In genomic region chr5:6873359-6873758, GRCh38 we compare ENCODE assay signal across 17 cellular contexts.
"Had no signal": no experiment of that assay in that cellular context is flagged by ENCODE, and none has a peak within 500 bp of the region (broad histone marks: within the 10 kb centered on the region; RNA-seq: fewer than 3 reads in every experiment).

No MANE protein-coding gene starts in this region.

- H3K4me1 Mint-ChIP-seq: endodermal cell; naive thymus-derived CD8-positive, alpha-beta T cell; neural crest cell had no signal

- ATAC-seq: naive thymus-derived CD8-positive, alpha-beta T cell; stimulated activated naive CD8-positive, alpha-beta T cell treated with anti-CD3 and anti-CD28 coated beads, Interleukin-15, Interleukin-2, amounts not matched to agents 100 U/mL and 50 U/mL, for 24 hours had no signal

- DNase-seq: cerebellar nuclear complex; dermis blood vessel endothelial cell; endodermal cell; erythroblast; foreskin melanocyte; head of caudate nucleus; hippocampal formation; kidney glomerular epithelial cell; mammary epithelial cell; naive thymus-derived CD8-positive, alpha-beta T cell; posterior cingulate gyrus; stimulated activated CD4-positive, alpha-beta T cell treated with anti-CD3 and anti-CD28 coated beads, Interleukin-2, amount 100 ng/mL, for 48 hours; stimulated activated naive CD8-positive, alpha-beta T cell treated with anti-CD3 and anti-CD28 coated beads, Interleukin-15, Interleukin-2, amounts not matched to agents 100 U/mL and 50 U/mL, for 24 hours; transverse colon had no signal

- H3K9me3 ChIP-seq: right atrium auricular region, transverse colon had no signal

- H3K27ac ChIP-seq: right atrium auricular region, transverse colon had no signal

- H3K27me3 ChIP-seq: right atrium auricular region, transverse colon had no signal

- H3K4me1 ChIP-seq: right atrium auricular region, transverse colon had no signal

- H3K4me3 Mint-ChIP-seq: endodermal cell; naive thymus-derived CD8-positive, alpha-beta T cell; neural crest cell had no signal

- H3K36me3 Mint-ChIP-seq: naive thymus-derived CD8-positive, alpha-beta T cell had no signal

- H3K9me3 Mint-ChIP-seq: endodermal cell; naive thymus-derived CD8-positive, alpha-beta T cell; neural crest cell had no signal

- H3K27ac Mint-ChIP-seq: endodermal cell; naive thymus-derived CD8-positive, alpha-beta T cell had no signal

- H3K4me3 ChIP-seq: right atrium auricular region, smooth muscle cell, transverse colon had no signal

- H3K36me3 ChIP-seq: right atrium auricular region, transverse colon had no signal
